Comparison of ENCODE assay signal across 9 cellular contexts in genomic region chr7:114916261-114916892, GRCh38. TPM values are rescaled to one million over a fixed set of nuclear protein-coding genes. Genes with fewer than 3 reads are reported as not detected.
DNase-seq lines count a peak whose midpoint lies in the region; ATAC-seq and TF ChIP-seq lines count a peak whose summit lies in the region.
"Had no signal": no experiment of that assay in that cellular context is flagged by ENCODE, and none has a peak within 500 bp of the region (broad histone marks: within the 10 kb centered on the region; RNA-seq: fewer than 3 reads in every experiment).

No MANE protein-coding gene starts in this region.

- no peaks in the 10 kb centered on the region for H3K4me1 ChIP-seq in upper lobe of right lung
- H3K4me1 ChIP-seq in SJCRH30, result no peaks in the 10 kb centered on the region
- H3K4me1 ChIP-seq: gastroesophageal sphincter had no signal

- peaks cover 50% of the 10 kb centered on the region for H3K4me1 Mint-ChIP-seq in activated CD8-positive, alpha-beta T cell treated with anti-CD3 and anti-CD28 coated beads for 36 hours (ENCODE audit: low read depth)

- H3K4me3 ChIP-seq in upper lobe of right lung (no peak overlapping the region), SJCRH30 (no peak overlapping the region)
- H3K4me3 ChIP-seq: gastroesophageal sphincter had no signal

- H3K27ac Mint-ChIP-seq in activated CD8-positive, alpha-beta T cell treated with anti-CD3 and anti-CD28 coated beads for 36 hours, result peak overlapping the region; percentile 98

- intact Hi-C loops in activated CD8-positive, alpha-beta T cell treated with anti-CD3 and anti-CD28 coated beads for 36 hours (cut with micrococcal nuclease), result no loop called here
- intact Hi-C loops in upper lobe of right lung (cut with DNase I), result no loop called here

- H3K36me3 Mint-ChIP-seq in activated CD8-positive, alpha-beta T cell treated with anti-CD3 and anti-CD28 coated beads for 36 hours (ENCODE audit: low read depth), result no peaks in the 10 kb centered on the region

- TF ChIP-seq CTCF in activated CD8-positive, alpha-beta T cell treated with anti-CD3 and anti-CD28 coated beads for 36 hours (IDR thresholded peaks at IDR 0.05), result no peak
- TF ChIP-seq CTCF in upper lobe of right lung (IDR thresholded peaks at IDR 0.05), result no peak

- H3K27me3 ChIP-seq in upper lobe of right lung (no peaks in the 10 kb centered on the region), SJCRH30 (no peaks in the 10 kb centered on the region)
- H3K27me3 ChIP-seq: gastroesophageal sphincter had no signal

- H3K9me3 Mint-ChIP-seq in activated CD8-positive, alpha-beta T cell treated with anti-CD3 and anti-CD28 coated beads for 36 hours, result no peaks in the 10 kb centered on the region

- H3K9me3 ChIP-seq in upper lobe of right lung (no peaks in the 10 kb centered on the region), SJCRH30 (replicated peaks) (no peaks in the 10 kb centered on the region)
- H3K9me3 ChIP-seq: gastroesophageal sphincter had no signal

- no peaks in the 10 kb centered on the region for H3K27me3 Mint-ChIP-seq in activated CD8-positive, alpha-beta T cell treated with anti-CD3 and anti-CD28 coated beads for 36 hours

- peak; percentile 92 for ATAC-seq in HG02970 (IDR thresholded peaks at IDR 0.05; ENCODE audit: low FRiP score, unreplicated experiment)
- peak; percentile 92 for ATAC-seq in activated CD8-positive, alpha-beta T cell treated with anti-CD3 and anti-CD28 coated beads for 36 hours
- ATAC-seq in upper lobe of right lung, result peak; percentile 69
- ATAC-seq: gastroesophageal sphincter had no signal

- CTCF ChIA-PET in activated CD8-positive, alpha-beta T cell treated with anti-CD3 and anti-CD28 coated beads for 36 hours (lab: Charles Lee), result interaction anchor here (0.8 to 1.2 kb wide), 2 partner anchors 10 to 51 kb away, joined by 3 read pairs; no protein-coding TSS in a partner anchor

- DNase-seq in stimulated activated CD4-positive, alpha-beta T cell treated with anti-CD3 and anti-CD28 coated beads, Interleukin-12 subunit alpha, Interleukin-12 subunit beta, amount 100 ng/mL, for 24 hours (ENCODE audit: low read depth in 2 of 2), result peak; percentile 20 to 31
- no peak for DNase-seq in stimulated activated CD4-positive, alpha-beta T cell treated with anti-CD3 and anti-CD28 coated beads, Interleukin-2, amount 100 ng/mL, for 48 hours
- DNase-seq in activated CD8-positive, alpha-beta T cell treated with anti-CD3 and anti-CD28 coated beads for 36 hours, result peak; percentile 77
- DNase-seq in upper lobe of right lung, result no peak
- no peak for DNase-seq in SJCRH30
- DNase-seq in MV-4-11 (lab: John Stamatoyannopoulos, UW), result no peak
- no peak for DNase-seq in NCI-H774 (lab: John Stamatoyannopoulos, UW)

- POLR2A ChIA-PET in activated CD8-positive, alpha-beta T cell treated with anti-CD3 and anti-CD28 coated beads for 36 hours (lab: Charles Lee), result interaction anchor here (1.1 kb wide), 3 partner anchors 9 to 15 kb away, joined by 3 to 4 read pairs (median 3); no protein-coding TSS in a partner anchor

- peak overlapping the region; percentile 58 for H3K4me3 Mint-ChIP-seq in activated CD8-positive, alpha-beta T cell treated with anti-CD3 and anti-CD28 coated beads for 36 hours

- H3K27ac ChIP-seq in upper lobe of right lung, result no peak overlapping the region
- H3K27ac ChIP-seq in SJCRH30, result no peak overlapping the region
- H3K27ac ChIP-seq: gastroesophageal sphincter had no signal

- H3K36me3 ChIP-seq in upper lobe of right lung (no peaks in the 10 kb centered on the region), SJCRH30 (no peaks in the 10 kb centered on the region)
- H3K36me3 ChIP-seq: gastroesophageal sphincter had no signal

RNA-seq across cellular contexts. Expression of gene MDFIC, which starts 5.5 kb away (rescaled TPM):
- 10 to 100 TPM; 53.5 to 55.3 TPM for total RNA-seq in activated CD8-positive, alpha-beta T cell treated with anti-CD3 and anti-CD28 coated beads for 36 hours
- 39.0 TPM for total RNA-seq in upper lobe of right lung
- 64.9 and 72.3 TPM in 2 replicates for total RNA-seq in SJCRH30 (2014; rRNA removed; shearing (Covaris generic))

Comparison
In these comparisons a context has a peak if more than half of its experiments do, and no peak if none do; other contexts are left out.
1. DNase-seq: peak in stimulated activated CD4-positive, alpha-beta T cell treated with anti-CD3 and anti-CD28 coated beads, Interleukin-12 subunit alpha, Interleukin-12 subunit beta, amount 100 ng/mL, for 24 hours (2 of 2) and activated CD8-positive, alpha-beta T cell treated with anti-CD3 and anti-CD28 coated beads for 36 hours (single experiment); none in stimulated activated CD4-positive, alpha-beta T cell treated with anti-CD3 and anti-CD28 coated beads, Interleukin-2, amount 100 ng/mL, for 48 hours (0 of 2), upper lobe of right lung (single experiment), SJCRH30 (0 of 2), MV-4-11 (single experiment) and NCI-H774 (single experiment).
2. Peak in every context shown above with its lines, with median percentiles within 50 percentile points of each other: ATAC-seq.